In genomic region chr22:24181996-24182560, GRCh38 we compare ENCODE assay signal across 21 cellular contexts. TPM values are rescaled to one million over a fixed set of nuclear protein-coding genes. Genes with fewer than 3 reads are reported as not detected.
DNase-seq lines count a peak whose midpoint lies in the region; ATAC-seq and TF ChIP-seq lines count a peak whose summit lies in the region.
"Had no signal": no experiment of that assay in that cellular context is flagged by ENCODE, and none has a peak within 500 bp of the region (broad histone marks: within the 10 kb centered on the region; RNA-seq: fewer than 3 reads in every experiment).

No MANE protein-coding gene starts in this region.

- CTCF ChIA-PET in activated CD8-positive, alpha-beta T cell treated with anti-CD3 and anti-CD28 coated beads for 36 hours (lab: Charles Lee), result no interaction called here

- TF ChIP-seq POLR2A in Peyer's patch (IDR thresholded peaks at IDR 0.05) (no peak), stomach (IDR thresholded peaks at IDR 0.05) (no peak)

- H3K36me3 ChIP-seq in BLaER1, result peaks cover 13% of the 10 kb centered on the region; the same call in 1 of the 2 replicates
- H3K36me3 ChIP-seq in Peyer's patch, result peaks cover 0 to 11% (median 0%) of the 10 kb centered on the region in 3 donors
- H3K36me3 ChIP-seq in stomach, result peaks cover 7 to 41% (median 26%) of the 10 kb centered on the region in 4 donors

- 0 out of 2 replicates have a peak overlapping the region, but pooled peaks have one; percentile 18 for H3K27ac ChIP-seq in BLaER1
- H3K27ac ChIP-seq in Peyer's patch, result peak overlapping the region in 3 of 4 donors; percentile 32 to 80 (median 70)
- H3K27ac ChIP-seq in right cardiac atrium (ENCODE audit: low read length), result no peak overlapping the region
- H3K27ac ChIP-seq in stomach, result peak overlapping the region in 3 of 5 donors; percentile 31 to 79 (median 71)
- H3K27ac ChIP-seq: hepatocyte had no signal

- no peaks in the 10 kb centered on the region for H4K20me1 ChIP-seq in BLaER1

- H3K4me3 Mint-ChIP-seq in activated CD8-positive, alpha-beta T cell treated with anti-CD3 and anti-CD28 coated beads for 36 hours, result no peak overlapping the region
- H3K4me3 Mint-ChIP-seq in immature natural killer cell, result no peak overlapping the region
- H3K4me3 Mint-ChIP-seq: activated T-cell treated with anti-CD3 and anti-CD28 coated beads, Interleukin-2, amount 50 U/mL, for 24 hours; CD4-positive, alpha-beta memory T cell; central memory CD8-positive, alpha-beta T cell had no signal

- no peak for ATAC-seq in right cardiac atrium
- ATAC-seq in activated CD8-positive, alpha-beta T cell treated with anti-CD3 and anti-CD28 coated beads for 36 hours, result no peak

- peaks cover 4% of the 10 kb centered on the region for H3K4me1 Mint-ChIP-seq in activated CD8-positive, alpha-beta T cell treated with anti-CD3 and anti-CD28 coated beads for 36 hours (ENCODE audit: low read depth)
- H3K4me1 Mint-ChIP-seq in immature natural killer cell, result no peaks in the 10 kb centered on the region
- H3K4me1 Mint-ChIP-seq: CD4-positive, alpha-beta memory T cell; central memory CD8-positive, alpha-beta T cell had no signal

- WGBS in right cardiac atrium, result 73% methylated on average over 13 of the region's 13 CpGs
- WGBS in stomach, 5 donors, result 68 to 79% (median 74%) methylated on average over 10 to 13 of the region's 13 CpGs

- TF ChIP-seq EP300 in stomach (IDR thresholded peaks at IDR 0.05), result no peak

- no peak overlapping the region for H3K27ac Mint-ChIP-seq in activated CD8-positive, alpha-beta T cell treated with anti-CD3 and anti-CD28 coated beads for 36 hours
- no peak overlapping the region for H3K27ac Mint-ChIP-seq in immature natural killer cell
- H3K27ac Mint-ChIP-seq: activated T-cell treated with anti-CD3 and anti-CD28 coated beads, Interleukin-2, amount 50 U/mL, for 24 hours had no signal

- H3K27me3 ChIP-seq in BLaER1, result no peaks in the 10 kb centered on the region
- H3K27me3 ChIP-seq in Peyer's patch, result no peaks in the 10 kb centered on the region
- no peaks in the 10 kb centered on the region for H3K27me3 ChIP-seq in right cardiac atrium (ENCODE audit: control insufficient read depth, insufficient read depth)
- no peaks in the 10 kb centered on the region for H3K27me3 ChIP-seq in stomach
- H3K27me3 ChIP-seq: hepatocyte had no signal

- intact Hi-C loops in right cardiac atrium (cut with DNase I), result no loop called here
- intact Hi-C loops in stomach (cut with DNase I; ENCODE audit: low total_unique reads), result loop anchor here (10.0 kb wide), 1 partner anchor 63 kb away; the partner anchor contains the start of gene GGT5
- intact Hi-C loops in activated CD8-positive, alpha-beta T cell treated with anti-CD3 and anti-CD28 coated beads for 36 hours (cut with micrococcal nuclease), result loop anchor here (10.0 kb wide), 1 partner anchor 53 kb away; no protein-coding TSS in a partner anchor

- no peak overlapping the region for H3K9ac ChIP-seq in BLaER1

- POLR2A ChIA-PET in activated CD8-positive, alpha-beta T cell treated with anti-CD3 and anti-CD28 coated beads for 36 hours (lab: Charles Lee), result no interaction called here

- peaks cover 2% of the 10 kb centered on the region for H3K36me3 Mint-ChIP-seq in activated CD8-positive, alpha-beta T cell treated with anti-CD3 and anti-CD28 coated beads for 36 hours (ENCODE audit: low read depth)
- no peaks in the 10 kb centered on the region for H3K36me3 Mint-ChIP-seq in immature natural killer cell

- H3K9me3 Mint-ChIP-seq in activated CD8-positive, alpha-beta T cell treated with anti-CD3 and anti-CD28 coated beads for 36 hours, result no peaks in the 10 kb centered on the region
- no peaks in the 10 kb centered on the region for H3K9me3 Mint-ChIP-seq in immature natural killer cell
- H3K9me3 Mint-ChIP-seq: activated T-cell treated with anti-CD3 and anti-CD28 coated beads, Interleukin-2, amount 50 U/mL, for 24 hours; CD4-positive, alpha-beta memory T cell; central memory CD8-positive, alpha-beta T cell had no signal

- no peak for DNase-seq in Peyer's patch
- peak in 2 of 3 donors; percentile 14 to 52 for DNase-seq in right cardiac atrium
- no peak for DNase-seq in stomach
- no peak for DNase-seq in activated CD4-positive, CD25-positive, alpha-beta regulatory T cell (lab: John Stamatoyannopoulos, UW)
- no peak for DNase-seq in NCI-H1417 treated with DMSO at 0.1 percent for 48 hours (lab: John Stamatoyannopoulos, UW)
- DNase-seq in activated CD8-positive, alpha-beta T cell treated with anti-CD3 and anti-CD28 coated beads for 36 hours, result no peak
- DNase-seq in immature natural killer cell, result no peak
- DNase-seq: activated CD4-positive, alpha-beta T cell treated with anti-CD3 and anti-CD28 coated beads for 1 hour; activated naive CD4-positive, alpha-beta T cell treated with Interleukin-2 at 50 U/mL for 16 hours; activated T-cell treated with anti-CD3 and anti-CD28 coated beads, Interleukin-2, amount 50 U/mL, for 24 hours; CD4-positive, alpha-beta memory T cell; GF-D8; HCEC 1CT; KG1; NCI-H187; nucleus accumbens; stimulated activated CD4-positive, alpha-beta T cell treated with anti-CD3 and anti-CD28 coated beads, Interleukin-15, amount 100 ng/mL, for 24 hours; SW 1271 had no signal

- H3K4me3 ChIP-seq in BLaER1, result no peak overlapping the region
- H3K4me3 ChIP-seq in Peyer's patch, result peak overlapping the region in 3 of 4 donors; percentile 24 to 42 (median 42)
- H3K4me3 ChIP-seq in right cardiac atrium (ENCODE audit: low read length), result no peak overlapping the region
- H3K4me3 ChIP-seq in stomach, result peak overlapping the region in 2 of 4 donors; percentile 16 to 17
- H3K4me3 ChIP-seq: hepatocyte had no signal

- H3K27me3 Mint-ChIP-seq in activated CD8-positive, alpha-beta T cell treated with anti-CD3 and anti-CD28 coated beads for 36 hours, result no peaks in the 10 kb centered on the region
- H3K27me3 Mint-ChIP-seq in immature natural killer cell (ENCODE audit: low read depth in 3 of 3), result peaks cover 2 to 5% (median 4%) of the 10 kb centered on the region in 3 donors
- H3K27me3 Mint-ChIP-seq: activated T-cell treated with anti-CD3 and anti-CD28 coated beads, Interleukin-2, amount 50 U/mL, for 24 hours; CD4-positive, alpha-beta memory T cell; central memory CD8-positive, alpha-beta T cell had no signal

- H3K9me3 ChIP-seq in BLaER1 (no peaks in the 10 kb centered on the region), Peyer's patch (no peaks in the 10 kb centered on the region), right cardiac atrium (ENCODE audit: control insufficient read depth, low read length) (no peaks in the 10 kb centered on the region), stomach (no peaks in the 10 kb centered on the region)

- H3K4me1 ChIP-seq in BLaER1 (peaks cover 31% of the 10 kb centered on the region), Peyer's patch (peaks cover 0 to 20% (median 0%) of the 10 kb centered on the region in 4 donors), right cardiac atrium (ENCODE audit: control insufficient read depth, insufficient read depth, low read length) (peaks cover 2% of the 10 kb centered on the region), stomach (peaks cover 25 to 62% (median 48%) of the 10 kb centered on the region in 4 donors)

- TF ChIP-seq CTCF in Peyer's patch (IDR thresholded peaks at IDR 0.05) (no peak), stomach (IDR thresholded peaks at IDR 0.05) (no peak)
- TF ChIP-seq CTCF in activated CD8-positive, alpha-beta T cell treated with anti-CD3 and anti-CD28 coated beads for 36 hours (IDR thresholded peaks at IDR 0.05), result no peak

- peak overlapping the region; percentile 34 for H3K4me2 ChIP-seq in BLaER1

RNA-seq across cellular contexts. Expression of gene SUSD2, which starts 0.8 kb away (rescaled TPM):
- total RNA-seq in Peyer's patch, result 100 to 1,000 TPM in 2 of 4 donors, 10 to 100 TPM in 2; 10.7 to 367 (median 209) TPM
- total RNA-seq in right cardiac atrium, result 1 to 10 TPM; 6.2 to 7.4 (median 7.3) TPM
- polyA plus RNA-seq in right cardiac atrium, result 6.7 TPM
- 10 to 100 TPM in 3 of 5 donors, 1 to 10 TPM in 1, under 1 TPM in 1; 0.58 to 29.9 (median 17.5) TPM for total RNA-seq in stomach
- polyA plus RNA-seq in stomach, result 1 to 10 TPM; 2.6 to 5.7 (median 3.2) TPM
- total RNA-seq in activated CD8-positive, alpha-beta T cell treated with anti-CD3 and anti-CD28 coated beads for 36 hours, result under 1 TPM; 0.65 to 0.95 TPM
- under 1 TPM in 2 of 3 donors, not detected in 1; 0.07 to 0.14 TPM for polyA plus RNA-seq in immature natural killer cell

Comparison
In these comparisons a context has a peak if more than half of its experiments do, and no peak if none do; other contexts are left out.
1. H3K4me3 ChIP-seq: peak in Peyer's patch (3 of 4); none in BLaER1 (single experiment) and right cardiac atrium (single experiment).
2. DNase-seq: peak in right cardiac atrium (2 of 3); none in Peyer's patch (0 of 3), stomach (single experiment), activated CD4-positive, CD25-positive, alpha-beta regulatory T cell (0 of 4), NCI-H1417 treated with DMSO at 0.1 percent for 48 hours (single experiment), activated CD8-positive, alpha-beta T cell treated with anti-CD3 and anti-CD28 coated beads for 36 hours (single experiment) and immature natural killer cell (0 of 3).
3. intact Hi-C loops: an anchor here in stomach (10.0 kb wide) and activated CD8-positive, alpha-beta T cell treated with anti-CD3 and anti-CD28 coated beads for 36 hours (10.0 kb wide); none called in right cardiac atrium.